In genomic region chr3:14605070-14605469, GRCh38 we compare ENCODE assay signal across 1 cellular context.
TF ChIP-seq lines count a peak whose summit lies in the region.

No MANE protein-coding gene starts in this region.

TF ChIP-seq in WTC11, 78 proteins besides CTCF, POLR2A, EP300 and RAD21 (continued from another document):
- no peak for TF ChIP-seq ZNF532 (CRISPR knock-in tag; IDR thresholded peaks at IDR 0.05; ENCODE audit: borderline replicate concordance)
- TF ChIP-seq MYBL2 (CRISPR knock-in tag; IDR thresholded peaks at IDR 0.05): no peak
